27 cellular contexts compared by ENCODE assay signal in the genomic region with DNA sequence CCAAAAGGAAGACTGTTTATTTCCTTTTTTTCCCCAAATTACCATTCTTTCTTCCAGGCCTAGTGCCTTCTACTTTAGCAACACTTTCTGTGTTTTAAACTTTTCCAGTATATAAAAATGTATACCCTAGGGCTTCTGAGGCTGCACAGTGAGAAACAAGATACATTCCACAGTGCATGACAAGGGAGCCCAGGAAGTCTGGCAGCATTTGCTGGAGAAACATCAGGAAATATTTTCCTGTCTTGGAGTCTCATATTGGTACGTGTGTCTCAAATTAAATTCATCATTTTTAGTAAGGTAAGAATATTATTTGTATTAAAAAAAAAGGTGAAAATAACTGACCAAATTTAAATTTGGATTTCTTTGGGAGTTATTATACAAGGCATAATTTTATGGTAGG.
DNase-seq lines count a peak whose midpoint lies in the region; ATAC-seq, FAIRE-seq and TF ChIP-seq lines count a peak whose summit lies in the region.
"Had no signal": no experiment of that assay in that cellular context is flagged by ENCODE, and none has a peak within 500 bp of the region (broad histone marks: within the 10 kb centered on the region; RNA-seq: fewer than 3 reads in every experiment).

No MANE protein-coding gene starts in this region.

- TF ChIP-seq CTCF in HCT116 (IDR thresholded peaks at IDR 0.05 in 2 of 3, conservative IDR thresholded peaks at IDR 0.05 in 1 of 3; ENCODE audit: borderline replicate concordance in 1 of 3, insufficient read depth in 1 of 3, low read depth in 2 of 3, low read length in 2 of 3), result no peak
- TF ChIP-seq CTCF in astrocyte (IDR thresholded peaks at IDR 0.05; ENCODE audit: insufficient read depth, low read depth, low read length), result no peak

- RAD21 ChIA-PET in HCT116 (lab: Charles Lee; ENCODE audit: low non-redundant PET in 1 of 2, low total read pairs in 2 of 2, uncharacterized antibody in 2 of 2, unreplicated experiment in 2 of 2), result no interaction called here

- H2AFZ ChIP-seq in HCT116 (ENCODE audit: low read depth, low read length, poor library complexity, severe bottlenecking), result peak overlapping the region; percentile 0
- no peak overlapping the region for H2AFZ ChIP-seq in astrocyte (ENCODE audit: low read depth, low read length)

- no peaks in the 10 kb centered on the region for H3K27me3 Mint-ChIP-seq in astrocyte (ENCODE audit: low read depth, unreplicated experiment)
- no peaks in the 10 kb centered on the region for H3K27me3 Mint-ChIP-seq in stimulated activated memory B cell treated with anti-CD40 and anti-IgM and Interleukin-4, amounts not matched to agents 10 μg/mL and 1 μg/mL and 100 μg/mL, for 72 hours
- H3K27me3 Mint-ChIP-seq: activated naive CD8-positive, alpha-beta T cell treated with anti-CD3 and anti-CD28 coated beads, Interleukin-2, amount 10 ng/mL, durations not matched to agents 7 days and 5 days; brain; T-cell had no signal

- POLR2A ChIA-PET in HCT116 (lab: Charles Lee), result no interaction called here

- H3K9me3 ChIP-seq in HCT116 (ENCODE audit: control insufficient read depth in 1 of 2, insufficient read depth in 1 of 2, low read depth in 1 of 2, low read length in 2 of 2) (no peaks in the 10 kb centered on the region), astrocyte (ENCODE audit: insufficient read depth, low read depth, low read length) (no peaks in the 10 kb centered on the region)
- H3K9me3 ChIP-seq: testis, vagina had no signal

- H3K4me2 ChIP-seq in HCT116 (ENCODE audit: low read length) (no peak overlapping the region), astrocyte (ENCODE audit: low read length) (no peak overlapping the region)

- FAIRE-seq in astrocyte (lab: Jason Lieb, UNC), result no peak
- FAIRE-seq: colon, G401.6 had no signal

- H3K4me3 ChIP-seq in HCT116 (replicated peaks in 1 of 2; ENCODE audit: low read depth in 1 of 2, low read length in 2 of 2) (no peak overlapping the region), astrocyte (ENCODE audit: insufficient read depth, low read depth, low read length) (no peak overlapping the region)
- H3K4me3 ChIP-seq: skin epidermis, testis, vagina had no signal

- intact Hi-C loops in HCT116 (cut with micrococcal nuclease), result no loop called here

- CTCF ChIA-PET in HCT116 (lab: Charles Lee), result no interaction called here

- H3K79me2 ChIP-seq in HCT116 (ENCODE audit: insufficient read depth, low read length) (no peaks in the 10 kb centered on the region), astrocyte (ENCODE audit: insufficient read depth, low read length) (no peaks in the 10 kb centered on the region)

- H3K27ac Mint-ChIP-seq in astrocyte (ENCODE audit: unreplicated experiment), result peak overlapping the region; percentile 48
- no peak overlapping the region for H3K27ac Mint-ChIP-seq in stimulated activated memory B cell treated with anti-CD40 and anti-IgM and Interleukin-4, amounts not matched to agents 10 μg/mL and 1 μg/mL and 100 μg/mL, for 72 hours
- H3K27ac Mint-ChIP-seq: activated CD8-positive, alpha-beta T cell treated with anti-CD3 and anti-CD28 coated beads, Interleukin-2, amount 10 ng/mL, durations not matched to agents 7 days and 5 days; activated naive CD8-positive, alpha-beta T cell treated with anti-CD3 and anti-CD28 coated beads, Interleukin-2, amount 10 ng/mL, durations not matched to agents 7 days and 5 days; CD8-positive, alpha-beta T cell; T-cell had no signal

- H3K4me1 ChIP-seq in HCT116 (ENCODE audit: control insufficient read depth in 1 of 2, insufficient read depth in 2 of 2, low read length in 2 of 2) (no peaks in the 10 kb centered on the region), astrocyte (ENCODE audit: insufficient read depth, low read length) (no peaks in the 10 kb centered on the region)
- H3K4me1 ChIP-seq: testis had no signal

- H3K4me3 Mint-ChIP-seq in astrocyte (ENCODE audit: unreplicated experiment), result no peak overlapping the region
- H3K4me3 Mint-ChIP-seq in stimulated activated memory B cell treated with anti-CD40 and anti-IgM and Interleukin-4, amounts not matched to agents 10 μg/mL and 1 μg/mL and 100 μg/mL, for 72 hours, result no peak overlapping the region
- H3K4me3 Mint-ChIP-seq: activated CD8-positive, alpha-beta T cell treated with anti-CD3 and anti-CD28 coated beads, Interleukin-2, amount 10 ng/mL, durations not matched to agents 7 days and 5 days; activated naive CD8-positive, alpha-beta T cell treated with anti-CD3 and anti-CD28 coated beads, Interleukin-2, amount 10 ng/mL, durations not matched to agents 7 days and 5 days; brain; CD8-positive, alpha-beta T cell; T-cell had no signal

- no peak overlapping the region for H3K27ac ChIP-seq in HCT116 (ENCODE audit: low read depth, low read length)
- no peak overlapping the region for H3K27ac ChIP-seq in astrocyte (ENCODE audit: low read depth, low read length)
- H3K27ac ChIP-seq: skin epidermis, testis, vagina had no signal

- H3K36me3 Mint-ChIP-seq in astrocyte (ENCODE audit: low read depth, unreplicated experiment), result no peaks in the 10 kb centered on the region
- no peaks in the 10 kb centered on the region for H3K36me3 Mint-ChIP-seq in stimulated activated memory B cell treated with anti-CD40 and anti-IgM and Interleukin-4, amounts not matched to agents 10 μg/mL and 1 μg/mL and 100 μg/mL, for 72 hours
- H3K36me3 Mint-ChIP-seq: activated naive CD8-positive, alpha-beta T cell treated with anti-CD3 and anti-CD28 coated beads, Interleukin-2, amount 10 ng/mL, durations not matched to agents 7 days and 5 days; brain; CD8-positive, alpha-beta T cell; T-cell had no signal

- no peaks in the 10 kb centered on the region for H3K9me3 Mint-ChIP-seq in astrocyte (ENCODE audit: unreplicated experiment)
- H3K9me3 Mint-ChIP-seq in stimulated activated memory B cell treated with anti-CD40 and anti-IgM and Interleukin-4, amounts not matched to agents 10 μg/mL and 1 μg/mL and 100 μg/mL, for 72 hours, result no peaks in the 10 kb centered on the region
- H3K9me3 Mint-ChIP-seq: activated naive CD8-positive, alpha-beta T cell treated with anti-CD3 and anti-CD28 coated beads, Interleukin-2, amount 10 ng/mL, durations not matched to agents 7 days and 5 days; brain had no signal

- H3K9me2 ChIP-seq in HCT116 (ENCODE audit: insufficient read depth), result no peaks in the 10 kb centered on the region

- H3K4me1 Mint-ChIP-seq in astrocyte (ENCODE audit: low read depth, unreplicated experiment), result peaks cover 24% of the 10 kb centered on the region
- no peaks in the 10 kb centered on the region for H3K4me1 Mint-ChIP-seq in stimulated activated memory B cell treated with anti-CD40 and anti-IgM and Interleukin-4, amounts not matched to agents 10 μg/mL and 1 μg/mL and 100 μg/mL, for 72 hours
- H3K4me1 Mint-ChIP-seq: activated naive CD8-positive, alpha-beta T cell treated with anti-CD3 and anti-CD28 coated beads, Interleukin-2, amount 10 ng/mL, durations not matched to agents 7 days and 5 days; T-cell had no signal

- TF ChIP-seq POLR2A in HCT116 (IDR thresholded peaks at IDR 0.05; ENCODE audit: borderline replicate concordance, extremely low read depth, insufficient read depth, insufficient read length), result no peak

- no peaks in the 10 kb centered on the region for H4K20me1 ChIP-seq in HCT116 (ENCODE audit: insufficient read depth)
- no peaks in the 10 kb centered on the region for H4K20me1 ChIP-seq in astrocyte (ENCODE audit: insufficient read depth, low read length)

- no peak for TF ChIP-seq RAD21 in HCT116 (IDR thresholded peaks at IDR 0.05; ENCODE audit: low read depth)

- H3K27me3 ChIP-seq in HCT116 (ENCODE audit: insufficient read depth, low read length) (no peaks in the 10 kb centered on the region), astrocyte (ENCODE audit: insufficient read depth, low read length) (no peaks in the 10 kb centered on the region)
- H3K27me3 ChIP-seq: testis, vagina had no signal

- ATAC-seq in HCT116 (no peak), HG03139 (IDR thresholded peaks at IDR 0.05; ENCODE audit: unreplicated experiment) (no peak)
- ATAC-seq in stimulated activated memory B cell treated with anti-CD40 and anti-IgM and Interleukin-4, amounts not matched to agents 10 μg/mL and 1 μg/mL and 100 μg/mL, for 72 hours, result no peak
- ATAC-seq: activated CD8-positive, alpha-beta T cell treated with anti-CD3 and anti-CD28 coated beads, Interleukin-2, amount 10 ng/mL, durations not matched to agents 7 days and 5 days; CD8-positive, alpha-beta T cell; esophagus mucosa; T-cell had no signal

- H3K9ac ChIP-seq in HCT116 (ENCODE audit: low read length), result no peak overlapping the region
- no peak overlapping the region for H3K9ac ChIP-seq in astrocyte (ENCODE audit: low read length)

- no peak for DNase-seq in HCT116 (ENCODE audit: low read depth, low spot score)
- peak; percentile 43 for DNase-seq in astrocyte (ENCODE audit: low read depth)
- DNase-seq in left kidney (ENCODE audit: low read depth, low spot score), result peak; percentile 26
- no peak for DNase-seq in 8988T
- DNase-seq in activated CD4-positive, alpha-beta T cell treated with anti-CD3 and anti-CD28 coated beads for 1 hour, result no peak
- DNase-seq: activated CD4-positive, CD25-positive, alpha-beta regulatory T cell treated with anti-CD3 and anti-CD28 coated beads, Interleukin-2, amount 50 U/mL, for 72 hours; activated CD8-positive, alpha-beta T cell treated with anti-CD3 and anti-CD28 coated beads, Interleukin-2, amount 10 ng/mL, durations not matched to agents 7 days and 5 days; activated effector memory CD4-positive, alpha-beta T cell treated with anti-CD3 and anti-CD28 coated beads, Interleukin-2, amount 50 U/mL, for 16 hours; activated naive CD8-positive, alpha-beta T cell treated with anti-CD3 and anti-CD28 coated beads, Interleukin-2, amount 10 ng/mL, durations not matched to agents 7 days and 5 days; activated T-cell treated with anti-CD3 and anti-CD28 coated beads for 4 hours; CD8-positive, alpha-beta T cell; DMS 273 treated with DMSO at 0.1 percent for 48 hours; islet precursor cell; Karpas-422; NCI-H1694; NCI-H524 treated with DMSO at 0.1 percent for 48 hours; SHP77 treated with DMSO at 0.1 percent for 48 hours; T-cell; testis had no signal

- no TSS peak for BruUV-seq in HCT116 (replicated peaks; lab: Mats Ljungman, UMichigan)

- H3K36me3 ChIP-seq in HCT116 (ENCODE audit: control insufficient read depth in 1 of 2, insufficient read depth in 2 of 2, low read length in 2 of 2), result no peaks in the 10 kb centered on the region
- H3K36me3 ChIP-seq in astrocyte (ENCODE audit: insufficient read depth, low read length), result no peaks in the 10 kb centered on the region
- H3K36me3 ChIP-seq: vagina had no signal

Comparison
In these comparisons a context has a peak if more than half of its experiments do, and no peak if none do; other contexts are left out.
1. DNase-seq: peak in astrocyte (single experiment) and left kidney (single experiment); none in HCT116 (single experiment), 8988T (single experiment) and activated CD4-positive, alpha-beta T cell treated with anti-CD3 and anti-CD28 coated beads for 1 hour (single experiment).